8 cellular contexts compared by ENCODE assay signal in the genomic region with DNA sequence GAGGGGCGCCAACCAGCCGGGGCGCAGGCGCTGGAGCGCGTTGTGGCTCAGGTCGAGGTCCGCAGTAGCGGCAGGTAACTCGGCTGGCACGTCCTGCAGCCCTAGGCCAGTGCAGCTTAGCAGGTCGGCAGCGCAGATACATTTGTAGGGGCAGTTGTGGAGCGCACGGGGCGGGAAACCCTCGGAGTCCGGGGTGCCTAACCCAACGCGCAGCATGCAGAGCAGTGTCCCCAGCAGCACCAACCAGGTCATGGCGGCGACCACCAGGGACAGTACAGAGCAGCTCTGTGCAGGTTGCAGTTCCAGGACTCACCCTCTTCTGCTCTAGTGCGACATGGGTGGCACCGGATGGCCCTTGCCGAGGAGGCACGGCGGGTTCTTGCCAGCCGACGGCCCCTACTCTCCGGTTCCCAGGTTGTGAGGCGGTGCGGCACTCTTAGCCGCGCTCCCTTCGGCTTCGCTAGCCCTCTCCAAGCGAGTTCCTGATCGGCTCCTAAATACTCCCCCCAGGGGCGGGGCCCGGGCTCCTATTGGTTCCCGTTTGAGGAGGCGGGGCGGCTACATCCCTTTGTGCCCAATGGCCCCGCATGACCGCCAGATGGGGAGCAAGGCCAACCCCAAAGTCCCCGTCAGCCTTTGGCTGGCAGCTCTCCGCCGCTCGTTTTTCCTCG. TPM values are rescaled to one million over a fixed set of nuclear protein-coding genes. Genes with fewer than 3 reads are reported as not detected.
A peak's percentile ranks its signal among the peaks of the same experiment; 100 is the strongest.
DNase-seq lines count a peak whose midpoint lies in the region; ATAC-seq, FAIRE-seq and TF ChIP-seq lines count a peak whose summit lies in the region.

Gene AMIGO3 (minus strand): TSS at position 471 of the 671 bp plus-strand sequence. CDS start 219 bp downstream, at position 252.

- dilution Hi-C loops in keratinocyte (cut with MboI; ENCODE audit: extremely low pct_ligation_motif_present, low sequenced_read_pairs), result no loop called here

- H3K27ac ChIP-seq in keratinocyte (ENCODE audit: control insufficient read depth, insufficient read depth, low read length), result no peak within 1 kb of the TSS

- DNase-seq in NCI-H2171 treated with DMSO at 0.1 percent for 48 hours (lab: John Stamatoyannopoulos, UW) (peak; percentile 87), cerebellar nuclear complex (lab: John Stamatoyannopoulos, UW) (peak; percentile 64 to 97), keratinocyte (ENCODE audit: low read depth, low spot score) (peak; percentile 46), H4 (ENCODE audit: low spot score) (no peak)
- DNase-seq in activated CD4-positive, CD25-positive, alpha-beta regulatory T cell treated with anti-CD3 and anti-CD28 coated beads, Interleukin-2, amount 50 U/mL, for 72 hours, result peak; percentile 87
- peak; percentile 90 for DNase-seq in stimulated activated CD4-positive, alpha-beta T cell treated with anti-CD3 and anti-CD28 coated beads, Interleukin-12 subunit alpha, Interleukin-12 subunit beta, amount 100 ng/mL, for 4 hours

- H3K27me3 ChIP-seq in keratinocyte (ENCODE audit: control insufficient read depth, extremely low read depth, insufficient read depth, low read length), result no peaks in the 10 kb centered on the region

- no peak for FAIRE-seq in keratinocyte (lab: Jason Lieb, UNC)

- no peaks in the 10 kb centered on the region for H3K9me1 ChIP-seq in keratinocyte (ENCODE audit: control insufficient read depth, extremely low read depth, insufficient read depth, low read length)

- peak within 1 kb of the TSS; percentile 19 to 51 (median 40) for H3K4me3 ChIP-seq in keratinocyte (ENCODE audit: control insufficient read depth in 2 of 3, extremely low read depth in 1 of 3, insufficient read depth in 2 of 3, low read depth in 1 of 3, low read length in 3 of 3)

- peaks cover 23% of the 10 kb centered on the region in 2 experiments for H3K36me3 ChIP-seq in keratinocyte (ENCODE audit: control insufficient read depth in 2 of 2, extremely low read depth in 1 of 2, insufficient read depth in 2 of 2, low read length in 2 of 2)

- no peak within 1 kb of the TSS for H3K9ac ChIP-seq in keratinocyte (ENCODE audit: control insufficient read depth, extremely low read depth, insufficient read depth, low read length)

- no peak within 1 kb of the TSS for H2AFZ ChIP-seq in keratinocyte (ENCODE audit: control insufficient read depth, low read length)

- peak in 2 of 3 experiments; percentile 37 to 45 for TF ChIP-seq CTCF in keratinocyte (optimal IDR thresholded peaks at IDR 0.05 in 1 of 3, IDR thresholded peaks at IDR 0.05 in 1 of 3, conservative IDR thresholded peaks at IDR 0.05 in 1 of 3; ENCODE audit: extremely low read depth in 1 of 3, insufficient read depth in 2 of 3, low read length in 3 of 3)

- ATAC-seq in GM18502 (IDR thresholded peaks at IDR 0.05; ENCODE audit: poor library complexity, unreplicated experiment) (peak; percentile 51), HG02943 (IDR thresholded peaks at IDR 0.05; ENCODE audit: low read depth, unreplicated experiment) (peak; percentile 46)

- peak within 1 kb of the TSS; percentile 83 for H3K4me2 ChIP-seq in keratinocyte (ENCODE audit: control insufficient read depth, extremely low read depth, insufficient read depth, low read depth, low read length)

- peaks cover 25% of the 10 kb centered on the region for H3K4me1 ChIP-seq in keratinocyte (ENCODE audit: control insufficient read depth, extremely low read depth, insufficient read depth, low read length)

- H3K9me3 ChIP-seq in keratinocyte (ENCODE audit: control insufficient read depth, low read depth, low read length), result no peaks in the 10 kb centered on the region

- peaks cover 14% of the 10 kb centered on the region for H4K20me1 ChIP-seq in keratinocyte (ENCODE audit: control insufficient read depth, extremely low read depth, insufficient read depth, low read length)

- H3K79me2 ChIP-seq in keratinocyte (ENCODE audit: control insufficient read depth, insufficient read depth, low read length), result peaks cover 17% of the 10 kb centered on the region

RNA-seq across cellular contexts. Expression of gene AMIGO3, which starts in this region (rescaled TPM):
- 0.02 to 0.03 TPM in 2 of 3 replicates, not detected in the other for polyA plus RNA-seq in keratinocyte
- polyA plus RNA-seq in keratinocyte (2011; ENCODE audit: low read depth), result not detected
- not detected in 2 replicates for polyA plus RNA-seq in keratinocyte (2011; cell fraction: cytosol; rRNA removed)
- polyA plus RNA-seq in keratinocyte (2011; cell fraction: nucleus; rRNA removed), result 0.17 TPM in 1 of 2 replicates, not detected in the other
- 0.07 and 0.18 TPM in 2 replicates for polyA plus RNA-seq in keratinocyte (2012; ENCODE audit: low replicate concordance)
- not detected in 3 replicates for polyA minus RNA-seq in keratinocyte
- polyA minus RNA-seq in keratinocyte (2011; cell fraction: cytosol; rRNA and poly(A)+ RNA removed), result not detected
- 0.31 TPM in 1 of 2 replicates, not detected in the other for polyA minus RNA-seq in keratinocyte (2011; cell fraction: nucleus; rRNA and poly(A)+ RNA removed)
- not detected in 2 replicates for total RNA-seq in H4 (2014; rRNA removed; shearing (Covaris generic))

Comparison
In these comparisons a context has a peak if more than half of its experiments do, and no peak if none do; other contexts are left out.
1. Peak in DNase-seq, H3K4me3 ChIP-seq and H3K4me2 ChIP-seq in keratinocyte; RNA of the gene not detected or under 1 TPM.